In the genomic region with DNA sequence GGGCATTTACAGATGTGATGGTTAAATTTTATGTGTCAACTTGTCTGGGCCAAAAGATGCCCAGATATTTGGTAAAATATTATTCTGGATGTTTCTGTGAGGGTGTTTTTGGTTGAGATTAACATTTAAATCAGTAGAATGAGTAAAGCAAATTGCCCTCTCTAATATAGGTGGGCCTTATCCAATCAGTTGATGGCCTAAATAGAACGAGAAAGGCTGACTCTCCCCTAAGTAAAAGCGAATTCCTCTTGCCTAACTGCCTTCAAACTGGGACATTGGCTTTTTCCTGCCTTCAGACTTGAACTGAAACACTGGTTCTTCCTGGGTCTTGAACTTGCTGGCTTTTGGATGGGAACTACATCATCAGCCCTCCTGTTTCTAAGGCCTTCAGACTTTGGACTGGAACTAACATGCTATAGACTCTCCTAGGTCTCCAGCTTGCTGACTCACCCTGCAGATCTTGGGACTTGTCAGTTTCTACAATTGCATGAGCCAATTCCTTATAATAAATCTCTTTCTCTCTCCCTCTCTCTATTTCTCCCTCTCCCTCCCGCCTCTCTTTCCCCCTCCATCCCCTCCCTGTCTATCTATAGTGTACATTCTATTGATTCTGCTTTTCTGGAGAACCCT, we compare ENCODE assay signal across 1 cellular context.
TF ChIP-seq lines count a peak whose summit lies in the region.

No MANE protein-coding gene starts in this region.

TF ChIP-seq in SK-N-SH, 30 proteins besides CTCF, POLR2A, EP300 and RAD21:
- TF ChIP-seq PBX3 (IDR thresholded peaks at IDR 0.05) (peak; percentile 5; the same call in 1 of the 2 replicates), CHD2 (IDR thresholded peaks at IDR 0.05; ENCODE audit: low read length, partially characterized antibody) (no peak)
